7 cellular contexts compared by ENCODE assay signal in the genomic region with DNA sequence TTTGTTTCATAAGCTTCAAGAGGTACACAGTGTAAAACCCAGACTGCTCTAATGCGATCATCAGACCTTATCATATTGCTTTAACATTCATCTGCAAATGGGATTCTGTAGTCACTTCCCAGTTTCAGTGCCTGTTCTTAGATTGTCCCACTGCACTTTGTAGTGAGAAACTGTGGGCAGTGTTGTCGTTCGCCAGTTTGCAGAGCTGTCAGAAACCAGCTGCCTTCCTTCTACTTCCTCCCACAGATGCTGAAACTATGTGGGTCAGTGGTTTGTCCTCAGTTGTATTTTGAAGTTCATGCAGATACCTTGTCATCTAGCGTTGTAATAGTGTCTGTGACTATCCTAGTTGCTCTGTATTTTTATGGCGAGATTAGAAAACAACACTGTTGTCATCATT. TPM values are rescaled to one million over a fixed set of nuclear protein-coding genes. Genes with fewer than 3 reads are reported as not detected.
A peak's percentile ranks its signal among the peaks of the same experiment; 100 is the strongest.
DNase-seq lines count a peak whose midpoint lies in the region; ATAC-seq and TF ChIP-seq lines count a peak whose summit lies in the region.
"Not testable (repeated sequence)": the region's sequence is repeated elsewhere in the genome, so short reads cannot be mapped to it uniquely, and the experiment has no call there.

No MANE protein-coding gene starts in this region.

- H3K4me3 Mint-ChIP-seq in activated CD8-positive, alpha-beta T cell treated with anti-CD3 and anti-CD28 coated beads for 36 hours; naive thymus-derived CD4-positive, alpha-beta T cell: not testable (repeated sequence)

- POLR2A ChIA-PET in activated CD8-positive, alpha-beta T cell treated with anti-CD3 and anti-CD28 coated beads for 36 hours (lab: Charles Lee); naive thymus-derived CD4-positive, alpha-beta T cell (lab: Charles Lee): not testable (repeated sequence)

- not testable (repeated sequence) for H3K79me2 ChIP-seq in KMS-11 (ENCODE audit: insufficient read depth, low read depth)

- H3K36me3 ChIP-seq in KMS-11 (ENCODE audit: insufficient read depth); naive thymus-derived CD4-positive, alpha-beta T cell (ENCODE audit: control insufficient read depth in 2 of 3, insufficient read depth in 3 of 3, low read length in 3 of 3): not testable (repeated sequence)

- H3K27me3 ChIP-seq in KMS-11 (ENCODE audit: insufficient read depth, low read depth); naive thymus-derived CD4-positive, alpha-beta T cell (ENCODE audit: control insufficient read depth in 2 of 2, insufficient read depth in 2 of 2, low read length in 2 of 2): not testable (repeated sequence)

- H3K4me1 Mint-ChIP-seq in activated CD8-positive, alpha-beta T cell treated with anti-CD3 and anti-CD28 coated beads for 36 hours (ENCODE audit: low read depth); naive thymus-derived CD4-positive, alpha-beta T cell: not testable (repeated sequence)

- CTCF ChIA-PET in activated CD8-positive, alpha-beta T cell treated with anti-CD3 and anti-CD28 coated beads for 36 hours (lab: Charles Lee); naive thymus-derived CD4-positive, alpha-beta T cell (lab: Charles Lee): not testable (repeated sequence)

- H3K4me1 ChIP-seq in KMS-11 (ENCODE audit: low read depth, poor library complexity, severe bottlenecking) = peaks cover 26% of the 10 kb centered on the region
- H3K4me1 ChIP-seq in naive thymus-derived CD4-positive, alpha-beta T cell (ENCODE audit: control insufficient read depth in 2 of 2, insufficient read depth in 2 of 2, low read length in 2 of 2) = not testable (repeated sequence)

- intact Hi-C loops in activated CD8-positive, alpha-beta T cell treated with anti-CD3 and anti-CD28 coated beads for 36 hours (cut with micrococcal nuclease); naive thymus-derived CD4-positive, alpha-beta T cell (cut with micrococcal nuclease): not testable (repeated sequence)

- not testable (repeated sequence) for TF ChIP-seq CTCF in KMS-11 (conservative IDR thresholded peaks at IDR 0.05; ENCODE audit: low read depth, low read length); activated CD8-positive, alpha-beta T cell treated with anti-CD3 and anti-CD28 coated beads for 36 hours (IDR thresholded peaks at IDR 0.05)

- DNase-seq in activated CD8-positive, alpha-beta T cell treated with anti-CD3 and anti-CD28 coated beads for 36 hours; naive thymus-derived CD4-positive, alpha-beta T cell: not testable (repeated sequence)

- H3K36me3 Mint-ChIP-seq in activated CD8-positive, alpha-beta T cell treated with anti-CD3 and anti-CD28 coated beads for 36 hours (ENCODE audit: low read depth); naive thymus-derived CD4-positive, alpha-beta T cell: not testable (repeated sequence)

- not testable (repeated sequence) for H3K4me3 ChIP-seq in KMS-11 (IDR thresholded peaks at IDR 0.05; ENCODE audit: insufficient read depth, low read depth, low read length); naive thymus-derived CD4-positive, alpha-beta T cell (ENCODE audit: low read length)

- H2AFZ ChIP-seq in KMS-11 (ENCODE audit: low read depth) = not testable (repeated sequence)

- not testable (repeated sequence) for H3K9me3 ChIP-seq in naive thymus-derived CD4-positive, alpha-beta T cell (ENCODE audit: control insufficient read depth in 2 of 3, low read length in 3 of 3)

- peak; percentile 94 for ATAC-seq in GM18867 (IDR thresholded peaks at IDR 0.05; ENCODE audit: unreplicated experiment)
- peak; percentile 95 for ATAC-seq in GM21360 (IDR thresholded peaks at IDR 0.05; ENCODE audit: unreplicated experiment)
- ATAC-seq in HG02588 (IDR thresholded peaks at IDR 0.05; ENCODE audit: unreplicated experiment) = peak; percentile 82
- ATAC-seq in HG03095 (IDR thresholded peaks at IDR 0.05; ENCODE audit: unreplicated experiment) = peak; percentile 72
- ATAC-seq in activated CD8-positive, alpha-beta T cell treated with anti-CD3 and anti-CD28 coated beads for 36 hours = peak; percentile 45
- ATAC-seq in naive thymus-derived CD4-positive, alpha-beta T cell = peak; percentile 22

- H3K27me3 Mint-ChIP-seq in activated CD8-positive, alpha-beta T cell treated with anti-CD3 and anti-CD28 coated beads for 36 hours = peaks cover 28% of the 10 kb centered on the region
- H3K27me3 Mint-ChIP-seq in naive thymus-derived CD4-positive, alpha-beta T cell = peaks cover 33 to 49% (median 44%) of the 10 kb centered on the region in 5 donors

- peak overlapping the region; percentile 89 for H3K4me2 ChIP-seq in KMS-11

- H4K20me1 ChIP-seq in KMS-11 (ENCODE audit: insufficient read depth) = not testable (repeated sequence)

- H3K27ac ChIP-seq in KMS-11 = peak overlapping the region; percentile 30; the same call in 1 of the 2 replicates
- not testable (repeated sequence) for H3K27ac ChIP-seq in naive thymus-derived CD4-positive, alpha-beta T cell (ENCODE audit: low read depth, low read length)

- not testable (repeated sequence) for H3K27ac Mint-ChIP-seq in activated CD8-positive, alpha-beta T cell treated with anti-CD3 and anti-CD28 coated beads for 36 hours; naive thymus-derived CD4-positive, alpha-beta T cell

- 0 out of 2 replicates have a peak overlapping the region, but pooled peaks have one; percentile 6 for H3K9ac ChIP-seq in KMS-11

- H3K9me3 Mint-ChIP-seq in activated CD8-positive, alpha-beta T cell treated with anti-CD3 and anti-CD28 coated beads for 36 hours; naive thymus-derived CD4-positive, alpha-beta T cell: not testable (repeated sequence)

RNA-seq across cellular contexts. Expression of a gene that starts 15.9 kb away (rescaled TPM):
- 1 to 10 TPM; 2.8 to 3.8 TPM for total RNA-seq in activated CD8-positive, alpha-beta T cell treated with anti-CD3 and anti-CD28 coated beads for 36 hours
- 1 to 10 TPM; 1.7 to 3.9 (median 2.3) TPM for total RNA-seq in naive thymus-derived CD4-positive, alpha-beta T cell
- 1 to 10 TPM; 2.0 to 3.9 TPM for polyA plus RNA-seq in naive thymus-derived CD4-positive, alpha-beta T cell

Comparison
In these comparisons a context has a peak if more than half of its experiments do, and no peak if none do; other contexts are left out.
1. ATAC-seq: peak in every context shown above with its lines; median percentile 95 in GM21360; 94 in GM18867; 82 in HG02588; 72 in HG03095; 45 in activated CD8-positive, alpha-beta T cell treated with anti-CD3 and anti-CD28 coated beads for 36 hours; 22 in naive thymus-derived CD4-positive, alpha-beta T cell.